Comparison of ENCODE assay signal across 24 cellular contexts in genomic region chr12:79415296-79415695, GRCh38.
DNase-seq lines count a peak whose midpoint lies in the region; ATAC-seq and TF ChIP-seq lines count a peak whose summit lies in the region.
"Had no signal": no experiment of that assay in that cellular context is flagged by ENCODE, and none has a peak within 500 bp of the region (broad histone marks: within the 10 kb centered on the region; RNA-seq: fewer than 3 reads in every experiment).

No MANE protein-coding gene starts in this region.

- DNase-seq in adipocyte (ENCODE audit: low read depth) = peak; percentile 27
- DNase-seq in thyroid gland = no peak
- no peak for DNase-seq in effector memory CD4-positive, alpha-beta T cell
- DNase-seq in NK-92 (lab: John Stamatoyannopoulos, UW; ENCODE audit: unreplicated experiment) = no peak
- no peak for DNase-seq in testis
- DNase-seq: activated CD4-positive, alpha-beta T cell treated with anti-CD3 and anti-CD28 coated beads, Interleukin-2, amount 50 U/mL, for 4 hours; activated naive CD4-positive, alpha-beta T cell treated with anti-CD3 and anti-CD28 coated beads, Interleukin-2, amount 10 ng/mL, durations not matched to agents 7 days and 5 days; anterior cingulate cortex; CD8-positive, alpha-beta T cell; DMS79; H9; naive thymus-derived CD8-positive, alpha-beta T cell; NCI-H1048; NCI-H187 treated with DMSO at 0.1 percent for 48 hours; NCI-H2227 treated with DMSO at 0.1 percent for 48 hours; NCI-H69; right cardiac atrium; Right ventricle myocardium superior; T-helper 9 cell had no signal

- H3K36me3 ChIP-seq in HUES64 (ENCODE audit: insufficient read depth, low read length) (no peaks in the 10 kb centered on the region), adipocyte (ENCODE audit: control insufficient read depth, insufficient read depth, low read length, severe bottlenecking) (no peaks in the 10 kb centered on the region), mucosa of rectum (ENCODE audit: control insufficient read depth in 2 of 2, insufficient read depth in 2 of 2, low read length in 2 of 2) (no peaks in the 10 kb centered on the region), thyroid gland (no peaks in the 10 kb centered on the region), testis (ENCODE audit: low read depth, missing control alignments) (no peaks in the 10 kb centered on the region)
- H3K36me3 ChIP-seq in effector memory CD4-positive, alpha-beta T cell (ENCODE audit: control insufficient read depth, insufficient read depth, low read length) = no peaks in the 10 kb centered on the region
- H3K36me3 ChIP-seq: upper lobe of left lung had no signal

- H3K27me3 ChIP-seq in HUES64 (ENCODE audit: insufficient read depth, low read length) (no peaks in the 10 kb centered on the region), adipocyte (replicated peaks; ENCODE audit: control insufficient read depth, insufficient read depth, low read length) (no peaks in the 10 kb centered on the region), mucosa of rectum (ENCODE audit: control insufficient read depth in 2 of 2, insufficient read depth in 2 of 2, low read length in 2 of 2) (no peaks in the 10 kb centered on the region), thyroid gland (no peaks in the 10 kb centered on the region), testis (no peaks in the 10 kb centered on the region)
- no peaks in the 10 kb centered on the region for H3K27me3 ChIP-seq in effector memory CD4-positive, alpha-beta T cell (replicated peaks; ENCODE audit: control insufficient read depth, insufficient read depth, low read length, poor library complexity, severe bottlenecking)
- H3K27me3 ChIP-seq: upper lobe of left lung had no signal

- peaks cover 14% of the 10 kb centered on the region for H3K4me1 ChIP-seq in HUES64 (ENCODE audit: insufficient read depth, low read length)
- H3K4me1 ChIP-seq in adipocyte (ENCODE audit: control insufficient read depth, insufficient read depth, low read length) = peaks cover 16% of the 10 kb centered on the region
- H3K4me1 ChIP-seq in mucosa of rectum (ENCODE audit: control insufficient read depth in 2 of 2, insufficient read depth in 2 of 2, low read length in 2 of 2) = peaks cover 10 to 36% of the 10 kb centered on the region in 2 donors
- peaks cover 14 to 15% of the 10 kb centered on the region in 2 donors for H3K4me1 ChIP-seq in thyroid gland
- no peaks in the 10 kb centered on the region for H3K4me1 ChIP-seq in effector memory CD4-positive, alpha-beta T cell (ENCODE audit: control insufficient read depth, insufficient read depth, low read length, poor library complexity, severe bottlenecking)
- H3K4me1 ChIP-seq in testis = peaks cover 1% of the 10 kb centered on the region

- H3K9ac ChIP-seq in HUES64 (ENCODE audit: low read depth, low read length) = 0 out of 2 replicates have a peak overlapping the region, but pooled peaks have one; percentile 0
- no peak overlapping the region for H3K9ac ChIP-seq in adipocyte (ENCODE audit: low read length)
- no peak overlapping the region for H3K9ac ChIP-seq in mucosa of rectum (ENCODE audit: low read depth in 1 of 2, low read length in 2 of 2)

- H3K27ac ChIP-seq in HUES64 (ENCODE audit: low read depth, low read length) = peak overlapping the region; percentile 52
- peak overlapping the region; percentile 73 to 79 for H3K27ac ChIP-seq in mucosa of rectum (ENCODE audit: low read depth in 2 of 2, low read length in 2 of 2)
- H3K27ac ChIP-seq in thyroid gland = peak overlapping the region in 2 of 3 donors; percentile 34 to 35
- H3K27ac ChIP-seq in effector memory CD4-positive, alpha-beta T cell (ENCODE audit: insufficient read depth, low read length, poor library complexity, severe bottlenecking) = no peak overlapping the region
- no peak overlapping the region for H3K27ac ChIP-seq in testis
- H3K27ac ChIP-seq: upper lobe of left lung had no signal

- TF ChIP-seq POLR2A in thyroid gland (IDR thresholded peaks at IDR 0.05) (no peak), testis (IDR thresholded peaks at IDR 0.05) (no peak)

- no peak for ATAC-seq in GM18873 (IDR thresholded peaks at IDR 0.05; ENCODE audit: low FRiP score, unreplicated experiment)
- ATAC-seq: CD8-positive, alpha-beta T cell; naive thymus-derived CD8-positive, alpha-beta T cell; right cardiac atrium; WTC11 had no signal

- H3K9me3 ChIP-seq in HUES64 (ENCODE audit: insufficient read depth, low read depth, low read length) = no peaks in the 10 kb centered on the region
- no peaks in the 10 kb centered on the region for H3K9me3 ChIP-seq in adipocyte (ENCODE audit: control insufficient read depth, low read length)
- H3K9me3 ChIP-seq in mucosa of rectum (ENCODE audit: control insufficient read depth in 2 of 2, low read length in 2 of 2) = no peaks in the 10 kb centered on the region
- no peaks in the 10 kb centered on the region for H3K9me3 ChIP-seq in thyroid gland
- H3K9me3 ChIP-seq in effector memory CD4-positive, alpha-beta T cell (ENCODE audit: control insufficient read depth, low read length) = no peaks in the 10 kb centered on the region
- H3K9me3 ChIP-seq in testis = no peaks in the 10 kb centered on the region
- H3K9me3 ChIP-seq: upper lobe of left lung had no signal

- WGBS in HUES64 = 100% methylated on average over 2 of the region's 2 CpGs
- 86 to 93% methylated on average over 2 of the region's 2 CpGs for WGBS in thyroid gland, 2 donors
- WGBS in testis, 2 donors = 76 to 82% methylated on average over 2 of the region's 2 CpGs

- TF ChIP-seq CTCF in thyroid gland (IDR thresholded peaks at IDR 0.05) (no peak), testis (IDR thresholded peaks at IDR 0.05) (no peak)

- intact Hi-C loops in thyroid gland (cut with DNase I) = loop anchor here (10.0 kb wide), 1 partner anchor 140 kb away; no protein-coding TSS in a partner anchor
- intact Hi-C loops in testis (cut with DNase I; ENCODE audit: low total_unique reads) = no loop called here

- H3K4me3 ChIP-seq in HUES64 (ENCODE audit: low read length) = no peak overlapping the region
- no peak overlapping the region for H3K4me3 ChIP-seq in adipocyte (ENCODE audit: low read length)
- peak overlapping the region in 1 of 2 donors; percentile 27 for H3K4me3 ChIP-seq in mucosa of rectum (ENCODE audit: low read length in 2 of 2)
- no peak overlapping the region for H3K4me3 ChIP-seq in thyroid gland (replicated peaks in 1 of 3)
- H3K4me3 ChIP-seq in effector memory CD4-positive, alpha-beta T cell (ENCODE audit: insufficient read depth, low read depth, low read length, poor library complexity, severe bottlenecking) = no peak overlapping the region
- H3K4me3 ChIP-seq in testis = no peak overlapping the region
- H3K4me3 ChIP-seq: upper lobe of left lung had no signal

Comparison
In these comparisons a context has a peak if more than half of its experiments do, and no peak if none do; other contexts are left out.
1. H3K27ac ChIP-seq: peak in HUES64 (single experiment), mucosa of rectum (2 of 2) and thyroid gland (2 of 3); none in effector memory CD4-positive, alpha-beta T cell (single experiment) and testis (0 of 2).